Comparison of ENCODE assay signal across 6 cellular contexts in genomic region chr21:31677047-31677446, GRCh38.
"Had no signal": no experiment of that assay in that cellular context is flagged by ENCODE, and none has a peak within 500 bp of the region (broad histone marks: within the 10 kb centered on the region; RNA-seq: fewer than 3 reads in every experiment).

No MANE protein-coding gene starts in this region.

- H3K4me2 ChIP-seq: GM23338 had no signal

- H3K4me3 ChIP-seq: GM23338 had no signal

- H2AFZ ChIP-seq: GM23338 had no signal

- H3K9me3 Mint-ChIP-seq: GM23338, IgD-negative memory B cell had no signal

- H3K4me3 Mint-ChIP-seq: GM23338, IgD-negative memory B cell had no signal

- H3K27me3 Mint-ChIP-seq: IgD-negative memory B cell had no signal

- H3K27ac Mint-ChIP-seq: GM23338, IgD-negative memory B cell had no signal

- DNase-seq: H7, HCEC 1CT, KG1 had no signal

- FAIRE-seq: HTR-8/SVneo had no signal

- ATAC-seq: GM23338 had no signal
